Comparison of ENCODE assay signal across 18 cellular contexts in the genomic region with DNA sequence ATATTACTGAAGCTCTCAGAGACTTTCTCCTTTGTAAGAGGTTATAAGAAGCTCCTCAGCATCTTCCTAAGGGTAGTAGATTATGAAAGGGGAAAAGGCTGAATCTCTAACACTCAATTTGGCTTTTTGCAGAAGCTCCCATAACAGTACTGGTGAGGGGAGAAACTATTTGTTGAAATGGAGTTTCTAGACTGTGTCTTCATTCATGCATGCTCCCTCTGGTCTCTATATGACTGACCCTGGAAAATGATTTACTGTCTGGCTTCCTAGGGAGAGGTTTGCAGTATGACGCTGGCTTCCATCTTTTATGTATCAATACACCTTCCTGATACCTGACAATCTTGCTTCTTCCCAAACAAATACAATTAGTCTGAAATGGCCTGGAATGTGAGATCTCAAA.
DNase-seq lines count a peak whose midpoint lies in the region; ATAC-seq and TF ChIP-seq lines count a peak whose summit lies in the region.
"Had no signal": no experiment of that assay in that cellular context is flagged by ENCODE, and none has a peak within 500 bp of the region (broad histone marks: within the 10 kb centered on the region; RNA-seq: fewer than 3 reads in every experiment).

No MANE protein-coding gene starts in this region.

- DNase-seq in stimulated activated CD4-positive, alpha-beta T cell treated with anti-CD3 and anti-CD28 coated beads, Interleukin-4, amount 100 ng/mL, for 1 hour, result no peak
- DNase-seq in NCI-H1694 (lab: John Stamatoyannopoulos, UW) (no peak), SKM-1 (lab: John Stamatoyannopoulos, UW; ENCODE audit: unreplicated experiment) (no peak)
- DNase-seq: activated CD4-positive, alpha-beta T cell treated with anti-CD3 and anti-CD28 coated beads for 48 hours; activated T-cell treated with anti-CD3 and anti-CD28 coated beads, Interleukin-2, amount 50 U/mL, for 72 hours; amygdala; GF-D8; H7; left cardiac atrium; NCI-H2029 treated with DMSO at 0.1 percent for 48 hours had no signal

- TF ChIP-seq EP300 in gastroesophageal sphincter (IDR thresholded peaks at IDR 0.05), result no peak

- H3K9me3 ChIP-seq in gastroesophageal sphincter, result peaks cover 0 to 13% (median 0%) of the 10 kb centered on the region in 3 donors

- no peak for TF ChIP-seq CTCF in gastroesophageal sphincter (IDR thresholded peaks at IDR 0.05)

- H3K27ac ChIP-seq in gastroesophageal sphincter, result no peak overlapping the region
- H3K27ac ChIP-seq: epithelial cell of prostate, parathyroid adenoma, RWPE1 had no signal

- ATAC-seq in GM18498 (IDR thresholded peaks at IDR 0.05; ENCODE audit: unreplicated experiment), result peak; percentile 63
- ATAC-seq in GM19397 (IDR thresholded peaks at IDR 0.05; ENCODE audit: unreplicated experiment), result peak; percentile 89
- peak; percentile 81 for ATAC-seq in HG02763 (IDR thresholded peaks at IDR 0.05; ENCODE audit: unreplicated experiment)
- peak; percentile 90 for ATAC-seq in HG03378 (IDR thresholded peaks at IDR 0.05; ENCODE audit: unreplicated experiment)
- no peak for ATAC-seq in gastroesophageal sphincter
- ATAC-seq: activated T-cell treated with anti-CD3 and anti-CD28 coated beads, Interleukin-2, amount 50 U/mL, for 72 hours; left cardiac atrium had no signal

- H3K4me1 ChIP-seq in gastroesophageal sphincter, result no peaks in the 10 kb centered on the region
- H3K4me1 ChIP-seq: parathyroid adenoma had no signal

- WGBS in gastroesophageal sphincter (ENCODE audit: low coverage in 1 of 2), 2 donors, result 90% methylated on average over 1 of the region's 1 CpG

- peaks cover 0 to 12% of the 10 kb centered on the region in 2 donors for H3K36me3 ChIP-seq in gastroesophageal sphincter

- no peak overlapping the region for H3K4me3 ChIP-seq in gastroesophageal sphincter

- H3K27me3 ChIP-seq in gastroesophageal sphincter, result no peaks in the 10 kb centered on the region

- no peak for TF ChIP-seq POLR2A in gastroesophageal sphincter (IDR thresholded peaks at IDR 0.05)
